ENCODE assay signal across 26 cellular contexts in genomic region chr6:151442359-151442758, GRCh38. TPM values are rescaled to one million over a fixed set of nuclear protein-coding genes. Genes with fewer than 3 reads are reported as not detected.
"Had no signal": no experiment of that assay in that cellular context is flagged by ENCODE, and none has a peak within 500 bp of the region (broad histone marks: within the 10 kb centered on the region; RNA-seq: fewer than 3 reads in every experiment).

No MANE protein-coding gene starts in this region.

- H3K36me3 ChIP-seq: cardiac muscle cell, ovary, tibial nerve had no signal

- H3K4me3 ChIP-seq: body of pancreas, cardiac muscle cell, heart left ventricle, ovary, tibial nerve had no signal

- H3K4me3 Mint-ChIP-seq: activated CD4-positive, alpha-beta T cell treated with anti-CD3 and anti-CD28 coated beads, Interleukin-2, amount 10 ng/mL, durations not matched to agents 7 days and 5 days; activated CD8-positive, alpha-beta memory T cell treated with anti-CD3 and anti-CD28 coated beads, Interleukin-2, amount 10 ng/mL, durations not matched to agents 7 days and 5 days; activated CD8-positive, alpha-beta T cell treated with anti-CD3 and anti-CD28 coated beads for 36 hours; activated naive CD4-positive, alpha-beta T cell treated with anti-CD3 and anti-CD28 coated beads, Interleukin-2, amount 50 U/mL, for 24 hours; activated T-helper 1 cell treated with anti-CD3 and anti-CD28 coated beads, Interleukin-12 subunit alpha, Interleukin-12 subunit beta, Interleukin-2, Interleukin-4 antibody, amounts not matched to agents 30 ng/mL and 10 ng/mL and 1 ng/mL, durations not matched to agents 14 hours and 24 hours and 36 hours; dendritic cell treated with granulocyte-macrophage colony-stimulating factor and Interleukin-4, amounts not matched to agents 40 ng/mL and 50 ng/mL, for 4 days; mesothelial cell of epicardium; natural killer cell; T-helper 2 cell treated with Interferon-gamma antibody and Interleukin-4, amounts not matched to agents 5 μg/mL and 100 μg/mL, for 36 hours had no signal

- DNase-seq: activated CD4-positive, alpha-beta T cell treated with anti-CD3 and anti-CD28 coated beads, Interleukin-2, amount 10 ng/mL, durations not matched to agents 7 days and 5 days; activated CD4-positive, CD25-positive, alpha-beta regulatory T cell treated with anti-CD3 and anti-CD28 coated beads, Interleukin-2, amount 50 U/mL, for 72 hours; activated CD8-positive, alpha-beta memory T cell treated with anti-CD3 and anti-CD28 coated beads, Interleukin-2, amount 10 ng/mL, durations not matched to agents 7 days and 5 days; activated CD8-positive, alpha-beta T cell treated with anti-CD3 and anti-CD28 coated beads for 36 hours; activated gamma-delta T cell treated with Interleukin-2 at 50 U/mL for 16 hours; activated T-cell treated with anti-CD3 and anti-CD28 coated beads for 4 hours; anterior cingulate cortex; body of pancreas; effector CD4-positive, alpha-beta T cell; heart left ventricle; left ventricle myocardium superior; mammary epithelial cell; natural killer cell; ovary; right cardiac atrium; stimulated activated CD4-positive, alpha-beta T cell treated with anti-CD3 and anti-CD28 coated beads, Interleukin-4, amount 100 ng/mL, for 24 hours; stimulated activated naive CD8-positive, alpha-beta T cell treated with anti-CD3 and anti-CD28 coated beads, Interleukin-15, Interleukin-2, amounts not matched to agents 100 U/mL and 50 U/mL, for 24 hours; WERI-Rb-1 had no signal

- H3K9me3 ChIP-seq: body of pancreas, heart left ventricle, ovary, tibial nerve had no signal

- H3K9me3 Mint-ChIP-seq: activated CD4-positive, alpha-beta T cell treated with anti-CD3 and anti-CD28 coated beads, Interleukin-2, amount 10 ng/mL, durations not matched to agents 7 days and 5 days; activated CD8-positive, alpha-beta T cell treated with anti-CD3 and anti-CD28 coated beads for 36 hours; activated naive CD4-positive, alpha-beta T cell treated with anti-CD3 and anti-CD28 coated beads, Interleukin-2, amount 50 U/mL, for 24 hours; activated T-helper 1 cell treated with anti-CD3 and anti-CD28 coated beads, Interleukin-12 subunit alpha, Interleukin-12 subunit beta, Interleukin-2, Interleukin-4 antibody, amounts not matched to agents 30 ng/mL and 10 ng/mL and 1 ng/mL, durations not matched to agents 14 hours and 24 hours and 36 hours; dendritic cell treated with granulocyte-macrophage colony-stimulating factor and Interleukin-4, amounts not matched to agents 40 ng/mL and 50 ng/mL, for 4 days; mesothelial cell of epicardium; natural killer cell; T-helper 2 cell treated with Interferon-gamma antibody and Interleukin-4, amounts not matched to agents 5 μg/mL and 100 μg/mL, for 36 hours had no signal

- H3K27ac ChIP-seq: body of pancreas, cardiac muscle cell, WERI-Rb-1 had no signal

- H3K27me3 Mint-ChIP-seq: activated CD4-positive, alpha-beta T cell treated with anti-CD3 and anti-CD28 coated beads, Interleukin-2, amount 10 ng/mL, durations not matched to agents 7 days and 5 days; activated CD8-positive, alpha-beta memory T cell treated with anti-CD3 and anti-CD28 coated beads, Interleukin-2, amount 10 ng/mL, durations not matched to agents 7 days and 5 days; activated CD8-positive, alpha-beta T cell treated with anti-CD3 and anti-CD28 coated beads for 36 hours; activated naive CD4-positive, alpha-beta T cell treated with anti-CD3 and anti-CD28 coated beads, Interleukin-2, amount 50 U/mL, for 24 hours; dendritic cell treated with granulocyte-macrophage colony-stimulating factor and Interleukin-4, amounts not matched to agents 40 ng/mL and 50 ng/mL, for 4 days had no signal

- H3K27ac Mint-ChIP-seq: activated CD4-positive, alpha-beta T cell treated with anti-CD3 and anti-CD28 coated beads, Interleukin-2, amount 10 ng/mL, durations not matched to agents 7 days and 5 days; activated CD8-positive, alpha-beta memory T cell treated with anti-CD3 and anti-CD28 coated beads, Interleukin-2, amount 10 ng/mL, durations not matched to agents 7 days and 5 days; activated CD8-positive, alpha-beta T cell treated with anti-CD3 and anti-CD28 coated beads for 36 hours; activated naive CD4-positive, alpha-beta T cell treated with anti-CD3 and anti-CD28 coated beads, Interleukin-2, amount 50 U/mL, for 24 hours; activated T-helper 1 cell treated with anti-CD3 and anti-CD28 coated beads, Interleukin-12 subunit alpha, Interleukin-12 subunit beta, Interleukin-2, Interleukin-4 antibody, amounts not matched to agents 30 ng/mL and 10 ng/mL and 1 ng/mL, durations not matched to agents 14 hours and 24 hours and 36 hours; mesothelial cell of epicardium; T-helper 2 cell treated with Interferon-gamma antibody and Interleukin-4, amounts not matched to agents 5 μg/mL and 100 μg/mL, for 36 hours had no signal

- H3K36me3 Mint-ChIP-seq: natural killer cell had no signal

- H3K27me3 ChIP-seq: body of pancreas, cardiac muscle cell, heart left ventricle, ovary, tibial nerve had no signal

- ATAC-seq: activated CD8-positive, alpha-beta memory T cell treated with anti-CD3 and anti-CD28 coated beads, Interleukin-2, amount 10 ng/mL, durations not matched to agents 7 days and 5 days; activated CD8-positive, alpha-beta T cell treated with anti-CD3 and anti-CD28 coated beads for 36 hours; body of pancreas; heart left ventricle; left ventricle myocardium superior; natural killer cell; right cardiac atrium; stimulated activated naive CD8-positive, alpha-beta T cell treated with anti-CD3 and anti-CD28 coated beads, Interleukin-15, Interleukin-2, amounts not matched to agents 100 U/mL and 50 U/mL, for 24 hours had no signal

RNA-seq across cellular contexts. Expression of gene CCDC170, which starts 51.5 kb away (rescaled TPM):
- total RNA-seq: activated CD4-positive, alpha-beta T cell treated with anti-CD3 and anti-CD28 coated beads, Interleukin-2, amount 10 ng/mL, durations not matched to agents 7 days and 5 days; activated CD8-positive, alpha-beta memory T cell treated with anti-CD3 and anti-CD28 coated beads, Interleukin-2, amount 10 ng/mL, durations not matched to agents 7 days and 5 days; activated CD8-positive, alpha-beta T cell treated with anti-CD3 and anti-CD28 coated beads for 36 hours; activated T-helper 1 cell treated with anti-CD3 and anti-CD28 coated beads, Interleukin-12 subunit alpha, Interleukin-12 subunit beta, Interleukin-2, Interleukin-4 antibody, amounts not matched to agents 30 ng/mL and 10 ng/mL and 1 ng/mL, durations not matched to agents 14 hours and 24 hours and 36 hours; kidney epithelial cell; mammary epithelial cell had no signal
- polyA plus RNA-seq: cardiac muscle cell had no signal
